Comparison of ENCODE assay signal across 16 cellular contexts in genomic region chr2:136444323-136444722, GRCh38.
"Had no signal": no experiment of that assay in that cellular context is flagged by ENCODE, and none has a peak within 500 bp of the region (broad histone marks: within the 10 kb centered on the region; RNA-seq: fewer than 3 reads in every experiment).

No MANE protein-coding gene starts in this region.

- H3K9me3 ChIP-seq: pancreas, sigmoid colon, testis, upper lobe of right lung had no signal

- H3K36me3 ChIP-seq: pancreas, sigmoid colon, upper lobe of right lung had no signal

- H3K4me1 ChIP-seq: pancreas, testis, upper lobe of right lung had no signal

- H3K4me3 ChIP-seq: dorsolateral prefrontal cortex, pancreas, sigmoid colon, testis, upper lobe of right lung had no signal

- DNase-seq: activated CD4-positive, alpha-beta memory T cell treated with anti-CD3 and anti-CD28 coated beads, Interleukin-2, amount 10 ng/mL, durations not matched to agents 7 days and 5 days; activated CD4-positive, alpha-beta T cell treated with anti-CD3 and anti-CD28 coated beads for 48 hours; activated CD8-positive, alpha-beta memory T cell treated with anti-CD3 and anti-CD28 coated beads, Interleukin-2, amount 10 ng/mL, durations not matched to agents 7 days and 5 days; activated naive CD4-positive, alpha-beta T cell; activated naive CD8-positive, alpha-beta T cell treated with anti-CD3 and anti-CD28 coated beads for 36 hours; amniotic stem cell; dorsolateral prefrontal cortex; foreskin melanocyte; left ventricle myocardium superior; naive B cell; pancreas; sigmoid colon; stimulated activated CD4-positive, alpha-beta T cell treated with anti-CD3 and anti-CD28 coated beads, Interleukin-4, amount 100 ng/mL, for 24 hours; SW 1271; testis; upper lobe of right lung had no signal

- H3K27me3 ChIP-seq: pancreas, sigmoid colon, testis, upper lobe of right lung had no signal

- H3K27ac ChIP-seq: dorsolateral prefrontal cortex, pancreas, sigmoid colon, testis, upper lobe of right lung had no signal
